In genomic region chr10:13388478-13388877, GRCh38 we compare ENCODE assay signal across 3 cellular contexts.
TF ChIP-seq lines count a peak whose summit lies in the region.

No MANE protein-coding gene starts in this region.

TF ChIP-seq in HEK293, 187 proteins besides CTCF, POLR2A, EP300 and RAD21:
- no peak for TF ChIP-seq ZNF558 (tag by site-specific recombination; IDR thresholded peaks at IDR 0.05)
- TF ChIP-seq, protein P1, sequence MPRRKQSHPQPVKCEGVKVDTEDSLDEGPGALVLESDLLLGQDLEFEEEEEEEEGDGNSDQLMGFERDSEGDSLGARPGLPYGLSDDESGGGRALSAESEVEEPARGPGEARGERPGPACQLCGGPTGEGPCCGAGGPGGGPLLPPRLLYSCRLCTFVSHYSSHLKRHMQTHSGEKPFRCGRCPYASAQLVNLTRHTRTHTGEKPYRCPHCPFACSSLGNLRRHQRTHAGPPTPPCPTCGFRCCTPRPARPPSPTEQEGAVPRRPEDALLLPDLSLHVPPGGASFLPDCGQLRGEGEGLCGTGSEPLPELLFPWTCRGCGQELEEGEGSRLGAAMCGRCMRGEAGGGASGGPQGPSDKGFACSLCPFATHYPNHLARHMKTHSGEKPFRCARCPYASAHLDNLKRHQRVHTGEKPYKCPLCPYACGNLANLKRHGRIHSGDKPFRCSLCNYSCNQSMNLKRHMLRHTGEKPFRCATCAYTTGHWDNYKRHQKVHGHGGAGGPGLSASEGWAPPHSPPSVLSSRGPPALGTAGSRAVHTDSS (tag by site-specific recombination; IDR thresholded peaks at IDR 0.05): peak; percentile 94
- no peak for TF ChIP-seq KLF16 (tag by site-specific recombination; IDR thresholded peaks at IDR 0.05)
TF ChIP-seq in HEK293: peak in this region for 1.

TF ChIP-seq in GM12878, 131 proteins besides CTCF, POLR2A, EP300 and RAD21:
- TF ChIP-seq ESRRA (IDR thresholded peaks at IDR 0.05; ENCODE audit: low read length): no peak
- TF ChIP-seq, protein P2, sequence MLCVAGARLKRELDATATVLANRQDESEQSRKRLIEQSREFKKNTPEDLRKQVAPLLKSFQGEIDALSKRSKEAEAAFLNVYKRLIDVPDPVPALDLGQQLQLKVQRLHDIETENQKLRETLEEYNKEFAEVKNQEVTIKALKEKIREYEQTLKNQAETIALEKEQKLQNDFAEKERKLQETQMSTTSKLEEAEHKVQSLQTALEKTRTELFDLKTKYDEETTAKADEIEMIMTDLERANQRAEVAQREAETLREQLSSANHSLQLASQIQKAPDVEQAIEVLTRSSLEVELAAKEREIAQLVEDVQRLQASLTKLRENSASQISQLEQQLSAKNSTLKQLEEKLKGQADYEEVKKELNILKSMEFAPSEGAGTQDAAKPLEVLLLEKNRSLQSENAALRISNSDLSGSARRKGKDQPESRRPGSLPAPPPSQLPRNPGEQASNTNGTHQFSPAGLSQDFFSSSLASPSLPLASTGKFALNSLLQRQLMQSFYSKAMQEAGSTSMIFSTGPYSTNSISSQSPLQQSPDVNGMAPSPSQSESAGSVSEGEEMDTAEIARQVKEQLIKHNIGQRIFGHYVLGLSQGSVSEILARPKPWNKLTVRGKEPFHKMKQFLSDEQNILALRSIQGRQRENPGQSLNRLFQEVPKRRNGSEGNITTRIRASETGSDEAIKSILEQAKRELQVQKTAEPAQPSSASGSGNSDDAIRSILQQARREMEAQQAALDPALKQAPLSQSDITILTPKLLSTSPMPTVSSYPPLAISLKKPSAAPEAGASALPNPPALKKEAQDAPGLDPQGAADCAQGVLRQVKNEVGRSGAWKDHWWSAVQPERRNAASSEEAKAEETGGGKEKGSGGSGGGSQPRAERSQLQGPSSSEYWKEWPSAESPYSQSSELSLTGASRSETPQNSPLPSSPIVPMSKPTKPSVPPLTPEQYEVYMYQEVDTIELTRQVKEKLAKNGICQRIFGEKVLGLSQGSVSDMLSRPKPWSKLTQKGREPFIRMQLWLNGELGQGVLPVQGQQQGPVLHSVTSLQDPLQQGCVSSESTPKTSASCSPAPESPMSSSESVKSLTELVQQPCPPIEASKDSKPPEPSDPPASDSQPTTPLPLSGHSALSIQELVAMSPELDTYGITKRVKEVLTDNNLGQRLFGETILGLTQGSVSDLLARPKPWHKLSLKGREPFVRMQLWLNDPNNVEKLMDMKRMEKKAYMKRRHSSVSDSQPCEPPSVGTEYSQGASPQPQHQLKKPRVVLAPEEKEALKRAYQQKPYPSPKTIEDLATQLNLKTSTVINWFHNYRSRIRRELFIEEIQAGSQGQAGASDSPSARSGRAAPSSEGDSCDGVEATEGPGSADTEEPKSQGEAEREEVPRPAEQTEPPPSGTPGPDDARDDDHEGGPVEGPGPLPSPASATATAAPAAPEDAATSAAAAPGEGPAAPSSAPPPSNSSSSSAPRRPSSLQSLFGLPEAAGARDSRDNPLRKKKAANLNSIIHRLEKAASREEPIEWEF (IDR thresholded peaks at IDR 0.05; ENCODE audit: insufficient replicate concordance, low read depth, low read length): no peak
- no peak for TF ChIP-seq NR2F1 (conservative IDR thresholded peaks at IDR 0.05)
- TF ChIP-seq USF1 (IDR thresholded peaks at IDR 0.05; ENCODE audit: borderline replicate concordance, extremely low read length, insufficient read depth, low read depth, low read length): no peak
- TF ChIP-seq HDGF (IDR thresholded peaks at IDR 0.05): no peak
- TF ChIP-seq TARDBP (IDR thresholded peaks at IDR 0.05; ENCODE audit: borderline replicate concordance): no peak
- no peak for TF ChIP-seq NFIC (IDR thresholded peaks at IDR 0.05; ENCODE audit: low read depth, low read length)
- TF ChIP-seq BCL11A (IDR thresholded peaks at IDR 0.05; ENCODE audit: low read depth, low read length): no peak
- no peak for TF ChIP-seq SPI1 (IDR thresholded peaks at IDR 0.05; ENCODE audit: borderline replicate concordance, insufficient read depth, low read depth, low read length)
- TF ChIP-seq, protein P3, sequence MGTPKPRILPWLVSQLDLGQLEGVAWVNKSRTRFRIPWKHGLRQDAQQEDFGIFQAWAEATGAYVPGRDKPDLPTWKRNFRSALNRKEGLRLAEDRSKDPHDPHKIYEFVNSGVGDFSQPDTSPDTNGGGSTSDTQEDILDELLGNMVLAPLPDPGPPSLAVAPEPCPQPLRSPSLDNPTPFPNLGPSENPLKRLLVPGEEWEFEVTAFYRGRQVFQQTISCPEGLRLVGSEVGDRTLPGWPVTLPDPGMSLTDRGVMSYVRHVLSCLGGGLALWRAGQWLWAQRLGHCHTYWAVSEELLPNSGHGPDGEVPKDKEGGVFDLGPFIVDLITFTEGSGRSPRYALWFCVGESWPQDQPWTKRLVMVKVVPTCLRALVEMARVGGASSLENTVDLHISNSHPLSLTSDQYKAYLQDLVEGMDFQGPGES (IDR thresholded peaks at IDR 0.05): no peak
- TF ChIP-seq ATF7 (IDR thresholded peaks at IDR 0.05; ENCODE audit: low read depth): no peak

TF ChIP-seq in H1, 55 proteins besides CTCF, POLR2A, EP300 and RAD21:
- TF ChIP-seq TAF7 (optimal IDR thresholded peaks at IDR 0.05; ENCODE audit: borderline replicate concordance, low read depth, low read length) (no peak), ATF3 (IDR thresholded peaks at IDR 0.05; ENCODE audit: insufficient read depth, low read depth, low read length) (no peak), RNF2 (IDR thresholded peaks at IDR 0.05; ENCODE audit: borderline replicate concordance, low read depth, low read length, missing control alignments, poor library complexity, severe bottlenecking) (no peak), CTBP2 (IDR thresholded peaks at IDR 0.05; ENCODE audit: borderline replicate concordance, insufficient read depth, insufficient read length, low read length) (no peak), CHD2 (IDR thresholded peaks at IDR 0.05; ENCODE audit: low read length) (no peak), RXRA (IDR thresholded peaks at IDR 0.05; ENCODE audit: insufficient read depth, low read depth, low read length) (no peak), ATF2 (IDR thresholded peaks at IDR 0.05; ENCODE audit: low read length) (no peak), JUND (IDR thresholded peaks at IDR 0.05; ENCODE audit: low read length) (no peak), KDM1A (IDR thresholded peaks at IDR 0.05; ENCODE audit: borderline replicate concordance, low read length) (no peak), ASH2L (IDR thresholded peaks at IDR 0.05; ENCODE audit: low read length) (no peak)
- TF ChIP-seq, protein P4, sequence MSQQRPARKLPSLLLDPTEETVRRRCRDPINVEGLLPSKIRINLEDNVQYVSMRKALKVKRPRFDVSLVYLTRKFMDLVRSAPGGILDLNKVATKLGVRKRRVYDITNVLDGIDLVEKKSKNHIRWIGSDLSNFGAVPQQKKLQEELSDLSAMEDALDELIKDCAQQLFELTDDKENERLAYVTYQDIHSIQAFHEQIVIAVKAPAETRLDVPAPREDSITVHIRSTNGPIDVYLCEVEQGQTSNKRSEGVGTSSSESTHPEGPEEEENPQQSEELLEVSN (IDR thresholded peaks at IDR 0.05): no peak
